Comparison of ENCODE assay signal across 1 cellular context in the genomic region with DNA sequence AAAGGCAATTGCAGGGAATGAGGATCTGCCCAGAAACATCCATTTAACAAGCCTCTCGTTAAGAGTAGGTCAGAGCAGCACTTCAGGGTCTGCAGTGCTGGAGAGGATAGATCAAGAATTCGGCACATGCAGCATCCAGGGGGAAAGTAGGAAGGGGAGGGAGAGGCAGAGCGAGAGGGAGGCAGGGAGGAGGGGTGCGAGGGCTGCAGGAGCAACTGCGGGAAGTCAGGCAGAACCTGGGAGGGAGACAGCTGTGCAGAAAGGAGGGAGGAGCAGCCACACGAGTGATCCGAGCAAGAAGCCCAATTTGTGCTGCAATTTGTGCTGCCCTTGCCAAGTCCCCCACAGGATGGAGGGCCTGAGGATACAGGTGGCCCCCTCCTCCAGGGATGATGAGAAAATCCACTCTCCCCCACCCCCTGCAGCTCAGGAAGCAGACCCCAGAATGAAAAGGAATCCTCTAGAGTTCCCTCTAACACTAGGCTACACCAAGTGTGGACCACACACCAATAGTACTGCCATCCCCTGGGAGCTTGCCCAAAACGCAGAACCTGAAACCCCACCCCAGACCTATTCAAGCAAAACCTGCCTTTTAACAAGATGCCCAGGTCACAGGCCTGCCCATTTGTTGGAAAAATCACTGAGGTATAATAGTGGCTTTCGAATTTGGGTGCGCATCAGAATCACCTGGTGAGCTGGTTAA.
TF ChIP-seq lines count a peak whose summit lies in the region.

No MANE protein-coding gene starts in this region.

TF ChIP-seq in H1, 55 proteins besides CTCF, POLR2A, EP300 and RAD21:
- TF ChIP-seq, protein P1, sequence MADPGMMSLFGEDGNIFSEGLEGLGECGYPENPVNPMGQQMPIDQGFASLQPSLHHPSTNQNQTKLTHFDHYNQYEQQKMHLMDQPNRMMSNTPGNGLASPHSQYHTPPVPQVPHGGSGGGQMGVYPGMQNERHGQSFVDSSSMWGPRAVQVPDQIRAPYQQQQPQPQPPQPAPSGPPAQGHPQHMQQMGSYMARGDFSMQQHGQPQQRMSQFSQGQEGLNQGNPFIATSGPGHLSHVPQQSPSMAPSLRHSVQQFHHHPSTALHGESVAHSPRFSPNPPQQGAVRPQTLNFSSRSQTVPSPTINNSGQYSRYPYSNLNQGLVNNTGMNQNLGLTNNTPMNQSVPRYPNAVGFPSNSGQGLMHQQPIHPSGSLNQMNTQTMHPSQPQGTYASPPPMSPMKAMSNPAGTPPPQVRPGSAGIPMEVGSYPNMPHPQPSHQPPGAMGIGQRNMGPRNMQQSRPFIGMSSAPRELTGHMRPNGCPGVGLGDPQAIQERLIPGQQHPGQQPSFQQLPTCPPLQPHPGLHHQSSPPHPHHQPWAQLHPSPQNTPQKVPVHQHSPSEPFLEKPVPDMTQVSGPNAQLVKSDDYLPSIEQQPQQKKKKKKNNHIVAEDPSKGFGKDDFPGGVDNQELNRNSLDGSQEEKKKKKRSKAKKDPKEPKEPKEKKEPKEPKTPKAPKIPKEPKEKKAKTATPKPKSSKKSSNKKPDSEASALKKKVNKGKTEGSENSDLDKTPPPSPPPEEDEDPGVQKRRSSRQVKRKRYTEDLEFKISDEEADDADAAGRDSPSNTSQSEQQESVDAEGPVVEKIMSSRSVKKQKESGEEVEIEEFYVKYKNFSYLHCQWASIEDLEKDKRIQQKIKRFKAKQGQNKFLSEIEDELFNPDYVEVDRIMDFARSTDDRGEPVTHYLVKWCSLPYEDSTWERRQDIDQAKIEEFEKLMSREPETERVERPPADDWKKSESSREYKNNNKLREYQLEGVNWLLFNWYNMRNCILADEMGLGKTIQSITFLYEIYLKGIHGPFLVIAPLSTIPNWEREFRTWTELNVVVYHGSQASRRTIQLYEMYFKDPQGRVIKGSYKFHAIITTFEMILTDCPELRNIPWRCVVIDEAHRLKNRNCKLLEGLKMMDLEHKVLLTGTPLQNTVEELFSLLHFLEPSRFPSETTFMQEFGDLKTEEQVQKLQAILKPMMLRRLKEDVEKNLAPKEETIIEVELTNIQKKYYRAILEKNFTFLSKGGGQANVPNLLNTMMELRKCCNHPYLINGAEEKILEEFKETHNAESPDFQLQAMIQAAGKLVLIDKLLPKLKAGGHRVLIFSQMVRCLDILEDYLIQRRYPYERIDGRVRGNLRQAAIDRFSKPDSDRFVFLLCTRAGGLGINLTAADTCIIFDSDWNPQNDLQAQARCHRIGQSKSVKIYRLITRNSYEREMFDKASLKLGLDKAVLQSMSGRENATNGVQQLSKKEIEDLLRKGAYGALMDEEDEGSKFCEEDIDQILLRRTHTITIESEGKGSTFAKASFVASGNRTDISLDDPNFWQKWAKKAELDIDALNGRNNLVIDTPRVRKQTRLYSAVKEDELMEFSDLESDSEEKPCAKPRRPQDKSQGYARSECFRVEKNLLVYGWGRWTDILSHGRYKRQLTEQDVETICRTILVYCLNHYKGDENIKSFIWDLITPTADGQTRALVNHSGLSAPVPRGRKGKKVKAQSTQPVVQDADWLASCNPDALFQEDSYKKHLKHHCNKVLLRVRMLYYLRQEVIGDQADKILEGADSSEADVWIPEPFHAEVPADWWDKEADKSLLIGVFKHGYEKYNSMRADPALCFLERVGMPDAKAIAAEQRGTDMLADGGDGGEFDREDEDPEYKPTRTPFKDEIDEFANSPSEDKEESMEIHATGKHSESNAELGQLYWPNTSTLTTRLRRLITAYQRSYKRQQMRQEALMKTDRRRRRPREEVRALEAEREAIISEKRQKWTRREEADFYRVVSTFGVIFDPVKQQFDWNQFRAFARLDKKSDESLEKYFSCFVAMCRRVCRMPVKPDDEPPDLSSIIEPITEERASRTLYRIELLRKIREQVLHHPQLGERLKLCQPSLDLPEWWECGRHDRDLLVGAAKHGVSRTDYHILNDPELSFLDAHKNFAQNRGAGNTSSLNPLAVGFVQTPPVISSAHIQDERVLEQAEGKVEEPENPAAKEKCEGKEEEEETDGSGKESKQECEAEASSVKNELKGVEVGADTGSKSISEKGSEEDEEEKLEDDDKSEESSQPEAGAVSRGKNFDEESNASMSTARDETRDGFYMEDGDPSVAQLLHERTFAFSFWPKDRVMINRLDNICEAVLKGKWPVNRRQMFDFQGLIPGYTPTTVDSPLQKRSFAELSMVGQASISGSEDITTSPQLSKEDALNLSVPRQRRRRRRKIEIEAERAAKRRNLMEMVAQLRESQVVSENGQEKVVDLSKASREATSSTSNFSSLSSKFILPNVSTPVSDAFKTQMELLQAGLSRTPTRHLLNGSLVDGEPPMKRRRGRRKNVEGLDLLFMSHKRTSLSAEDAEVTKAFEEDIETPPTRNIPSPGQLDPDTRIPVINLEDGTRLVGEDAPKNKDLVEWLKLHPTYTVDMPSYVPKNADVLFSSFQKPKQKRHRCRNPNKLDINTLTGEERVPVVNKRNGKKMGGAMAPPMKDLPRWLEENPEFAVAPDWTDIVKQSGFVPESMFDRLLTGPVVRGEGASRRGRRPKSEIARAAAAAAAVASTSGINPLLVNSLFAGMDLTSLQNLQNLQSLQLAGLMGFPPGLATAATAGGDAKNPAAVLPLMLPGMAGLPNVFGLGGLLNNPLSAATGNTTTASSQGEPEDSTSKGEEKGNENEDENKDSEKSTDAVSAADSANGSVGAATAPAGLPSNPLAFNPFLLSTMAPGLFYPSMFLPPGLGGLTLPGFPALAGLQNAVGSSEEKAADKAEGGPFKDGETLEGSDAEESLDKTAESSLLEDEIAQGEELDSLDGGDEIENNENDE (IDR thresholded peaks at IDR 0.05; ENCODE audit: insufficient replicate concordance, low read length), result no peak
- TF ChIP-seq RFX5 (IDR thresholded peaks at IDR 0.05; ENCODE audit: borderline replicate concordance, low read depth, low read length), result no peak
- TF ChIP-seq SIN3A (conservative IDR thresholded peaks at IDR 0.05 in 1 of 2, IDR thresholded peaks at IDR 0.05 in 1 of 2; ENCODE audit: low read depth in 1 of 2, low read length in 2 of 2), result 0 out of 4 replicates have a peak, but pooled peaks of 1 of the 2 experiments have one; percentile 35
- no peak for TF ChIP-seq POU5F1 (IDR thresholded peaks at IDR 0.05; ENCODE audit: low read depth, low read length)
- TF ChIP-seq CTBP2 (IDR thresholded peaks at IDR 0.05; ENCODE audit: borderline replicate concordance, insufficient read depth, insufficient read length, low read length), result no peak
